14 cellular contexts compared by ENCODE assay signal in genomic region chr12:94593822-94594442, GRCh38.
DNase-seq lines count a peak whose midpoint lies in the region; ATAC-seq and TF ChIP-seq lines count a peak whose summit lies in the region.
"Had no signal": no experiment of that assay in that cellular context is flagged by ENCODE, and none has a peak within 500 bp of the region (broad histone marks: within the 10 kb centered on the region; RNA-seq: fewer than 3 reads in every experiment).

No MANE protein-coding gene starts in this region.

- peaks cover 39% of the 10 kb centered on the region for H3K36me3 Mint-ChIP-seq in nephron progenitor cell (ENCODE audit: low read depth)

- no peaks in the 10 kb centered on the region for H3K27me3 Mint-ChIP-seq in nephron progenitor cell (ENCODE audit: low read depth, poor library complexity)

- H3K4me3 Mint-ChIP-seq in nephron progenitor cell, result no peak overlapping the region
- H3K4me3 Mint-ChIP-seq: activated CD4-positive, alpha-beta T cell treated with anti-CD3 and anti-CD28 coated beads, Interleukin-2, amount 10 ng/mL, durations not matched to agents 7 days and 5 days; activated T-cell treated with anti-CD3 and anti-CD28 coated beads, Interleukin-2, amount 50 U/mL, for 72 hours; T-helper 1 cell treated with Interleukin-12 subunit alpha and Interleukin-12 subunit beta and Interleukin-4 antibody, amounts not matched to agents 30 μg/mL and 1 μg/mL, for 36 hours had no signal

- DNase-seq in GF-D8 (lab: John Stamatoyannopoulos, UW) (peak; percentile 29), NB4 (ENCODE audit: low read depth) (peak; percentile 98), nephron progenitor cell (no peak), NCI-H128 (lab: John Stamatoyannopoulos, UW; ENCODE audit: unreplicated experiment) (no peak), CD1c-positive myeloid dendritic cell (ENCODE audit: extremely low spot score) (no peak)
- no peak for DNase-seq in stimulated activated CD4-positive, alpha-beta T cell treated with anti-CD3 and anti-CD28 coated beads, Interleukin-2, amount 100 ng/mL, for 48 hours
- no peak for DNase-seq in activated CD4-positive, CD25-positive, alpha-beta regulatory T cell treated with anti-CD3 and anti-CD28 coated beads, Interleukin-2, amount 50 U/mL, for 72 hours
- DNase-seq: activated CD4-positive, alpha-beta T cell treated with anti-CD3 and anti-CD28 coated beads, Interleukin-2, amount 10 ng/mL, durations not matched to agents 7 days and 5 days; activated T-cell treated with anti-CD3 and anti-CD28 coated beads, Interleukin-2, amount 50 U/mL, for 72 hours; NCI-H446; stimulated activated CD8-positive, alpha-beta memory T cell treated with anti-CD3 and anti-CD28 coated beads, Interleukin-4, amount 100 ng/mL, for 48 hours had no signal

- no peak overlapping the region for H3K4me3 ChIP-seq in NB4 (ENCODE audit: low read depth, low read length)

- H3K4me1 Mint-ChIP-seq in nephron progenitor cell, result peaks cover 62% of the 10 kb centered on the region
- H3K4me1 Mint-ChIP-seq: activated CD4-positive, alpha-beta T cell treated with anti-CD3 and anti-CD28 coated beads, Interleukin-2, amount 10 ng/mL, durations not matched to agents 7 days and 5 days had no signal

- H3K9me3 Mint-ChIP-seq in nephron progenitor cell, result no peaks in the 10 kb centered on the region
- H3K9me3 Mint-ChIP-seq: activated CD4-positive, alpha-beta T cell treated with anti-CD3 and anti-CD28 coated beads, Interleukin-2, amount 10 ng/mL, durations not matched to agents 7 days and 5 days; activated T-cell treated with anti-CD3 and anti-CD28 coated beads, Interleukin-2, amount 50 U/mL, for 72 hours; T-helper 1 cell treated with Interleukin-12 subunit alpha and Interleukin-12 subunit beta and Interleukin-4 antibody, amounts not matched to agents 30 μg/mL and 1 μg/mL, for 36 hours had no signal

- TF ChIP-seq CTCF in NB4 (IDR thresholded peaks at IDR 0.05; ENCODE audit: low read depth, low read length) (no peak), nephron progenitor cell (IDR thresholded peaks at IDR 0.05) (no peak)

- H3K27ac Mint-ChIP-seq in nephron progenitor cell, result peak overlapping the region; percentile 93
- H3K27ac Mint-ChIP-seq: activated CD4-positive, alpha-beta T cell treated with anti-CD3 and anti-CD28 coated beads, Interleukin-2, amount 10 ng/mL, durations not matched to agents 7 days and 5 days; activated T-cell treated with anti-CD3 and anti-CD28 coated beads, Interleukin-2, amount 50 U/mL, for 72 hours; T-helper 1 cell treated with Interleukin-12 subunit alpha and Interleukin-12 subunit beta and Interleukin-4 antibody, amounts not matched to agents 30 μg/mL and 1 μg/mL, for 36 hours had no signal

- peak; percentile 50 for ATAC-seq in GM21367 (IDR thresholded peaks at IDR 0.05; ENCODE audit: unreplicated experiment)
- ATAC-seq: activated T-cell treated with anti-CD3 and anti-CD28 coated beads, Interleukin-2, amount 50 U/mL, for 72 hours; Panc1 had no signal

- no peak for TF ChIP-seq POLR2A in NB4 (IDR thresholded peaks at IDR 0.05; ENCODE audit: extremely low read depth, insufficient read length)

Comparison
In these comparisons a context has a peak if more than half of its experiments do, and no peak if none do; other contexts are left out.
1. DNase-seq: peak in GF-D8 (single experiment) and NB4 (single experiment); none in nephron progenitor cell (single experiment), stimulated activated CD4-positive, alpha-beta T cell treated with anti-CD3 and anti-CD28 coated beads, Interleukin-2, amount 100 ng/mL, for 48 hours (0 of 2), NCI-H128 (single experiment), activated CD4-positive, CD25-positive, alpha-beta regulatory T cell treated with anti-CD3 and anti-CD28 coated beads, Interleukin-2, amount 50 U/mL, for 72 hours (single experiment) and CD1c-positive myeloid dendritic cell (single experiment).